In genomic region chr1:215406927-215407326, GRCh38 we compare ENCODE assay signal across 2 cellular contexts.
"Had no signal": no experiment of that assay in that cellular context is flagged by ENCODE, and none has a peak within 500 bp of the region (broad histone marks: within the 10 kb centered on the region; RNA-seq: fewer than 3 reads in every experiment).

No MANE protein-coding gene starts in this region.

- H2AFZ ChIP-seq: GM23338 had no signal

- ATAC-seq: GM23338 had no signal

- DNase-seq: H9 had no signal

- H3K4me3 ChIP-seq: GM23338 had no signal

- H3K4me2 ChIP-seq: GM23338 had no signal
